9 cellular contexts compared by ENCODE assay signal in the genomic region with DNA sequence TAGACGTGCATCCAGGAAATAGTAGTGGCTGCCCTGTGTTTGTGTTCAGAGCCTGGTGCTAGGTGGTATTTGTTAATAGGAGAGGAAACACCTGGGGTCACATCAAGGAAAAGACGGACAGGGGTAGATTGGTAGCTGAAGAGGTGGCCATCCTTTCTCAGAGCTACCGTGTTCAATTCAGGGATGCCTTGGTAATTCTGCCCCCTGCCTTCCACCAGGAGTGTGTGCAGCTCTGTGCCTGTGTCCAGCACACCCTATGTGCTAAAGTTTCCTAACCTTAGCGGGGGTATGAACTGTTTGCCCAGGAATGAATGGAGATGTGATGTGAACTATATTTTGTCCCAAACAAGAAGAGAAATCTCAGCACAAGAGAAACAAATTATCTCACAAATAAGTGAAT.
A peak's percentile ranks its signal among the peaks of the same experiment; 100 is the strongest.
DNase-seq lines count a peak whose midpoint lies in the region; ATAC-seq and TF ChIP-seq lines count a peak whose summit lies in the region.
"Had no signal": no experiment of that assay in that cellular context is flagged by ENCODE, and none has a peak within 500 bp of the region (broad histone marks: within the 10 kb centered on the region; RNA-seq: fewer than 3 reads in every experiment).

No MANE protein-coding gene starts in this region.

- POLR2A ChIA-PET in AG04450 (lab: Yijun Ruan, JAX) = no interaction called here
- POLR2A ChIA-PET in MCF 10A (lab: Yijun Ruan, JAX) = no interaction called here

- no peaks in the 10 kb centered on the region for H3K36me3 Mint-ChIP-seq in MCF 10A (ENCODE audit: insufficient read depth, unreplicated experiment)
- no peaks in the 10 kb centered on the region for H3K36me3 Mint-ChIP-seq in activated T-cell treated with anti-CD3 and anti-CD28 coated beads, Interleukin-2, amount 50 U/mL, for 4 hours (ENCODE audit: insufficient read depth)

- no peaks in the 10 kb centered on the region for H3K9me3 Mint-ChIP-seq in MCF 10A (ENCODE audit: unreplicated experiment)
- H3K9me3 Mint-ChIP-seq in activated T-cell treated with anti-CD3 and anti-CD28 coated beads, Interleukin-2, amount 50 U/mL, for 4 hours = no peaks in the 10 kb centered on the region
- H3K9me3 Mint-ChIP-seq: activated T-helper 1 cell treated with anti-CD3 and anti-CD28 coated beads, Interleukin-12 subunit alpha, Interleukin-12 subunit beta, Interleukin-2, Interleukin-4 antibody, amounts not matched to agents 30 ng/mL and 10 ng/mL and 1 ng/mL, durations not matched to agents 14 hours and 24 hours and 36 hours had no signal

- H3K27ac ChIP-seq in AG04450 (ENCODE audit: low read depth, low read length) = no peak overlapping the region
- no peak overlapping the region for H3K27ac ChIP-seq in effector memory CD4-positive, alpha-beta T cell (ENCODE audit: insufficient read depth, low read length, poor library complexity, severe bottlenecking)

- H3K36me3 ChIP-seq in effector memory CD4-positive, alpha-beta T cell (ENCODE audit: control insufficient read depth, insufficient read depth, low read length) = no peaks in the 10 kb centered on the region

- no peak overlapping the region for H3K4me3 ChIP-seq in AG04450 (ENCODE audit: low read depth, low read length)
- no peak overlapping the region for H3K4me3 ChIP-seq in effector memory CD4-positive, alpha-beta T cell (ENCODE audit: insufficient read depth, low read depth, low read length, poor library complexity, severe bottlenecking)

- no peaks in the 10 kb centered on the region for H3K4me1 Mint-ChIP-seq in MCF 10A (ENCODE audit: insufficient read depth, unreplicated experiment)
- no peaks in the 10 kb centered on the region for H3K4me1 Mint-ChIP-seq in activated T-cell treated with anti-CD3 and anti-CD28 coated beads, Interleukin-2, amount 50 U/mL, for 4 hours (ENCODE audit: low read depth)

- no peaks in the 10 kb centered on the region for H3K27me3 ChIP-seq in AG04450 (ENCODE audit: control insufficient read depth, insufficient read depth, low read length)
- H3K27me3 ChIP-seq in effector memory CD4-positive, alpha-beta T cell (replicated peaks; ENCODE audit: control insufficient read depth, insufficient read depth, low read length, poor library complexity, severe bottlenecking) = no peaks in the 10 kb centered on the region

- no TSS peak for BruUV-seq in MCF 10A (replicated peaks; lab: Mats Ljungman, UMichigan)

- intact Hi-C loops in MCF 10A (cut with micrococcal nuclease) = loop anchor here (1.0 to 2.0 kb wide), 2 partner anchors 81 to 313 kb away; no protein-coding TSS in a partner anchor

- ATAC-seq in activated T-cell treated with anti-CD3 and anti-CD28 coated beads, Interleukin-2, amount 50 U/mL, for 4 hours = no peak
- no peak for ATAC-seq in HG03442 (IDR thresholded peaks at IDR 0.05; ENCODE audit: unreplicated experiment)

- no peaks in the 10 kb centered on the region for H3K9me3 ChIP-seq in AG04450 (ENCODE audit: control insufficient read depth, insufficient read depth, low read length)
- no peaks in the 10 kb centered on the region for H3K9me3 ChIP-seq in effector memory CD4-positive, alpha-beta T cell (ENCODE audit: control insufficient read depth, low read length)

- no peaks in the 10 kb centered on the region for H3K4me1 ChIP-seq in effector memory CD4-positive, alpha-beta T cell (ENCODE audit: control insufficient read depth, insufficient read depth, low read length, poor library complexity, severe bottlenecking)

- TF ChIP-seq CTCF in AG04450 (IDR thresholded peaks at IDR 0.05; ENCODE audit: low read depth, low read length) (peak; percentile 22; the same call in 1 of the 2 replicates), MCF 10A (IDR thresholded peaks at IDR 0.05; ENCODE audit: unreplicated experiment) (peak; percentile 23)

- peaks cover 80% of the 10 kb centered on the region for H3K27me3 Mint-ChIP-seq in MCF 10A (ENCODE audit: insufficient read depth, unreplicated experiment)
- peaks cover 13% of the 10 kb centered on the region for H3K27me3 Mint-ChIP-seq in activated T-cell treated with anti-CD3 and anti-CD28 coated beads, Interleukin-2, amount 50 U/mL, for 4 hours (ENCODE audit: low read depth)

- H3K27ac Mint-ChIP-seq in MCF 10A (ENCODE audit: low read depth, unreplicated experiment) = no peak overlapping the region
- H3K27ac Mint-ChIP-seq: activated T-helper 1 cell treated with anti-CD3 and anti-CD28 coated beads, Interleukin-12 subunit alpha, Interleukin-12 subunit beta, Interleukin-2, Interleukin-4 antibody, amounts not matched to agents 30 ng/mL and 10 ng/mL and 1 ng/mL, durations not matched to agents 14 hours and 24 hours and 36 hours had no signal

- no peak for DNase-seq in AG04450 (ENCODE audit: low read depth, low spot score)
- DNase-seq in HT-29 (ENCODE audit: low spot score) = peak; percentile 13
- DNase-seq in MCF 10A (ENCODE audit: unreplicated experiment) = peak; percentile 39
- DNase-seq in left kidney (ENCODE audit: low read depth, low spot score) = peak; percentile 28
- DNase-seq in effector memory CD4-positive, alpha-beta T cell = no peak
- DNase-seq in activated T-cell treated with anti-CD3 and anti-CD28 coated beads, Interleukin-2, amount 50 U/mL, for 4 hours = no peak
- DNase-seq in islet precursor cell = no peak

- CTCF ChIA-PET in AG04450 (lab: Charles Lee) (interaction anchor here (0.6 to 3.1 kb wide), 2 partner anchors 80 to 1103 kb away, joined by 3 to 18 read pairs; no protein-coding TSS in a partner anchor), MCF 10A (lab: Yijun Ruan, JAX) (interaction anchor here (0.6 to 1.9 kb wide), 5 partner anchors 9 to 586 kb away, joined by 3 to 7 read pairs (median 4); no protein-coding TSS in a partner anchor)

- H3K4me3 Mint-ChIP-seq in MCF 10A (ENCODE audit: unreplicated experiment) = no peak overlapping the region
- no peak overlapping the region for H3K4me3 Mint-ChIP-seq in activated T-cell treated with anti-CD3 and anti-CD28 coated beads, Interleukin-2, amount 50 U/mL, for 4 hours
- H3K4me3 Mint-ChIP-seq: activated T-helper 1 cell treated with anti-CD3 and anti-CD28 coated beads, Interleukin-12 subunit alpha, Interleukin-12 subunit beta, Interleukin-2, Interleukin-4 antibody, amounts not matched to agents 30 ng/mL and 10 ng/mL and 1 ng/mL, durations not matched to agents 14 hours and 24 hours and 36 hours had no signal

Comparison
In these comparisons a context has a peak if more than half of its experiments do, and no peak if none do; other contexts are left out.
1. DNase-seq: peak in HT-29 (single experiment), MCF 10A (single experiment) and left kidney (single experiment); none in AG04450 (single experiment), effector memory CD4-positive, alpha-beta T cell (0 of 3), activated T-cell treated with anti-CD3 and anti-CD28 coated beads, Interleukin-2, amount 50 U/mL, for 4 hours (single experiment) and islet precursor cell (single experiment).